In the genomic region with DNA sequence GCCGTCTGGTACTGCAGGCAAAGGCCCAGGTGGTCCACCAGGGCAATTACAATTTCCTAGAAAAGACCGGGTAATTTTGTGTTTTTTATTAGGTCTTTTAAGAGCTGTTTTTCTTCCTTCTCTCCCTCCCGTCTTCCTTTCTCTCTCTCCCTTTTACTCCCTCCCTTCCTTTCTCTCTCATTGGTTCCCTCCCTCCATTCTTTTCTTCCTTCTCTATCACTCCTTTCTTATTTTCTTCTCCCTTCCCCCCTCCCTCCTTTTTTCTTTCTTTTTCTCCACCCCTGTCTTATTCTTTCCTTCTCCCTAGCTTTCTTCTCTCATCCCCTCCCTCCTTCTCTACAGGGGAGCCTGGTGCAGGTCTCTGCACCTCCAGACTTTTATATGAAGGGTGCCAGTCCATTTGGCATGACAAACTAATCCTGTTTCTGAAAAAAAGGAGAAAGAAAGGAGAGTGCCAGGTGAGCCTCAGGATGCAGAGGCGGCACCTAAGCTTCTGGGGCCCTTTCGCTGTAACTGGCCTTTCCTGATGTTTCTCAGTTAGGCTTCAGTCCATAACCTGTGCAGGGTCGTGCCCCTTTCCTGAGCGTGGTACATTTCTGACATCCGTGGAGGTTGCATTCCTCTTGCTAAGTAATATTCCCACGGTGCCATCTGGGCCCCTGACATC, we compare ENCODE assay signal across 13 cellular contexts. TPM values are rescaled to one million over a fixed set of nuclear protein-coding genes. Genes with fewer than 3 reads are reported as not detected.
"Had no signal": no experiment of that assay in that cellular context is flagged by ENCODE, and none has a peak within 500 bp of the region (broad histone marks: within the 10 kb centered on the region; RNA-seq: fewer than 3 reads in every experiment).

No MANE protein-coding gene starts in this region.

- H3K27ac Mint-ChIP-seq: activated T-cell treated with anti-CD3 and anti-CD28 coated beads, Interleukin-2, amount 50 U/mL, for 24 hours had no signal

- H3K27ac ChIP-seq: heart left ventricle, SJCRH30, upper lobe of right lung had no signal

- H3K4me1 ChIP-seq: SJCRH30 had no signal

- H3K9me3 Mint-ChIP-seq: activated T-cell treated with anti-CD3 and anti-CD28 coated beads, Interleukin-2, amount 50 U/mL, for 24 hours had no signal

- H3K9me3 ChIP-seq: heart left ventricle, SJCRH30, upper lobe of right lung had no signal

- H3K27me3 ChIP-seq: SJCRH30 had no signal

- ATAC-seq: heart left ventricle, left ventricle myocardium superior, sciatic nerve had no signal

- DNase-seq: activated CD4-positive, alpha-beta T cell treated with anti-CD3 and anti-CD28 coated beads, Interleukin-2, amount 50 U/mL, for 4 hours; activated gamma-delta T cell treated with Interleukin-2 at 50 U/mL for 16 hours; activated T-cell treated with anti-CD3 and anti-CD28 coated beads, Interleukin-2, amount 50 U/mL, for 24 hours; foreskin melanocyte; heart left ventricle; kidney; left ventricle myocardium superior; SJCRH30; stimulated activated naive CD4-positive, alpha-beta T cell; upper lobe of right lung had no signal

- H3K36me3 ChIP-seq: heart left ventricle, SJCRH30, upper lobe of right lung had no signal

- H3K4me3 ChIP-seq: heart left ventricle, SJCRH30, upper lobe of right lung had no signal

- H3K4me3 Mint-ChIP-seq: activated T-cell treated with anti-CD3 and anti-CD28 coated beads, Interleukin-2, amount 50 U/mL, for 24 hours had no signal

RNA-seq across cellular contexts. Expression of a gene that starts 9.1 kb away (rescaled TPM):
- total RNA-seq: heart left ventricle, kidney, left ventricle myocardium superior, myocyte, posterior vena cava, sciatic nerve, upper lobe of right lung had no signal
- polyA plus RNA-seq: heart left ventricle had no signal
